Comparison of ENCODE assay signal across 8 cellular contexts in genomic region chr10:131982185-131982756, GRCh38. TPM values are rescaled to one million over a fixed set of nuclear protein-coding genes. Genes with fewer than 3 reads are reported as not detected.
DNase-seq lines count a peak whose midpoint lies in the region; ATAC-seq and TF ChIP-seq lines count a peak whose summit lies in the region.

No MANE protein-coding gene starts in this region.

- peaks cover 4% of the 10 kb centered on the region for H3K36me3 ChIP-seq in cardiac muscle cell
- H3K36me3 ChIP-seq in kidney epithelial cell (ENCODE audit: control insufficient read depth, insufficient read depth, low read length): peaks cover 1% of the 10 kb centered on the region

- H3K4me1 ChIP-seq in cardiac muscle cell (ENCODE audit: low read depth): peaks cover 22% of the 10 kb centered on the region

- CTCF ChIA-PET in activated CD8-positive, alpha-beta T cell treated with anti-CD3 and anti-CD28 coated beads, Interleukin-2, amount 10 ng/mL, durations not matched to agents 7 days and 5 days (lab: Charles Lee): interaction anchor here (1.4 to 1.5 kb wide), 2 partner anchors 9 to 40 kb away, joined by 4 to 5 read pairs; no protein-coding TSS in a partner anchor

- TF ChIP-seq CTCF in cardiac muscle cell (IDR thresholded peaks at IDR 0.05; ENCODE audit: low read depth, low read length): no peak
- TF ChIP-seq CTCF in kidney epithelial cell (IDR thresholded peaks at IDR 0.05; ENCODE audit: insufficient read depth, low read length, poor library complexity, severe bottlenecking): no peak
- no peak for TF ChIP-seq CTCF in type B pancreatic cell (conservative IDR thresholded peaks at IDR 0.05)

- ATAC-seq in Right ventricle myocardium inferior (no peak), HG02973 (IDR thresholded peaks at IDR 0.05; ENCODE audit: unreplicated experiment) (peak; percentile 21)
- peak; percentile 20 for ATAC-seq in activated CD8-positive, alpha-beta T cell treated with anti-CD3 and anti-CD28 coated beads, Interleukin-2, amount 10 ng/mL, durations not matched to agents 7 days and 5 days

- no peaks in the 10 kb centered on the region for H3K27me3 ChIP-seq in cardiac muscle cell
- no peaks in the 10 kb centered on the region for H3K27me3 ChIP-seq in kidney epithelial cell (ENCODE audit: control insufficient read depth, insufficient read depth, low read length)

- peaks cover 30% of the 10 kb centered on the region for H3K4me1 Mint-ChIP-seq in activated CD8-positive, alpha-beta T cell treated with anti-CD3 and anti-CD28 coated beads, Interleukin-2, amount 10 ng/mL, durations not matched to agents 7 days and 5 days (ENCODE audit: low read depth)
- peaks cover 18% of the 10 kb centered on the region for H3K4me1 Mint-ChIP-seq in type B pancreatic cell (ENCODE audit: unreplicated experiment)

- no peak overlapping the region for H3K27ac Mint-ChIP-seq in activated CD8-positive, alpha-beta T cell treated with anti-CD3 and anti-CD28 coated beads, Interleukin-2, amount 10 ng/mL, durations not matched to agents 7 days and 5 days
- no peak overlapping the region for H3K27ac Mint-ChIP-seq in type B pancreatic cell

- H3K4me3 ChIP-seq in cardiac muscle cell (peak overlapping the region; percentile 84), kidney epithelial cell (ENCODE audit: low read depth, low read length) (peak overlapping the region; percentile 83)

- H3K9me3 ChIP-seq in cardiac muscle cell (ENCODE audit: low read depth): peaks cover 2% of the 10 kb centered on the region

- peak overlapping the region; percentile 71 for H3K4me3 Mint-ChIP-seq in activated CD8-positive, alpha-beta T cell treated with anti-CD3 and anti-CD28 coated beads, Interleukin-2, amount 10 ng/mL, durations not matched to agents 7 days and 5 days
- H3K4me3 Mint-ChIP-seq in type B pancreatic cell: peak overlapping the region; percentile 57

- intact Hi-C loops in Right ventricle myocardium inferior (cut with DNase I): loop anchor here (5.0 kb wide), 2 partner anchors 40 to 80 kb away; partner anchors contain the start of gene PPP2R2D

- POLR2A ChIA-PET in activated CD8-positive, alpha-beta T cell treated with anti-CD3 and anti-CD28 coated beads, Interleukin-2, amount 10 ng/mL, durations not matched to agents 7 days and 5 days (lab: Charles Lee): interaction anchor here (1.3 kb wide), 1 partner anchor 78 kb away, joined by 4 read pairs; no protein-coding TSS in a partner anchor

- H3K36me3 Mint-ChIP-seq in activated CD8-positive, alpha-beta T cell treated with anti-CD3 and anti-CD28 coated beads, Interleukin-2, amount 10 ng/mL, durations not matched to agents 7 days and 5 days (ENCODE audit: low read depth): peaks cover 31% of the 10 kb centered on the region
- H3K36me3 Mint-ChIP-seq in type B pancreatic cell: peaks cover 9% of the 10 kb centered on the region

- H3K27me3 Mint-ChIP-seq in activated CD8-positive, alpha-beta T cell treated with anti-CD3 and anti-CD28 coated beads, Interleukin-2, amount 10 ng/mL, durations not matched to agents 7 days and 5 days (ENCODE audit: low read depth): peaks cover 16% of the 10 kb centered on the region
- peaks cover 42% of the 10 kb centered on the region for H3K27me3 Mint-ChIP-seq in type B pancreatic cell

- peak overlapping the region; percentile 56 for H3K27ac ChIP-seq in cardiac muscle cell

- DNase-seq in cardiac muscle cell (ENCODE audit: low read depth in 1 of 2, low spot score in 1 of 2) (no peak), Right ventricle myocardium inferior (ENCODE audit: missing footprints) (no peak), kidney epithelial cell (ENCODE audit: low read depth) (no peak), type B pancreatic cell (ENCODE audit: extremely low spot score, unreplicated experiment) (no peak), cerebellar nuclear complex (lab: John Stamatoyannopoulos, UW) (no peak), epidermal melanocyte (ENCODE audit: insufficient read length, low spot score) (no peak)
- DNase-seq in activated CD8-positive, alpha-beta T cell treated with anti-CD3 and anti-CD28 coated beads, Interleukin-2, amount 10 ng/mL, durations not matched to agents 7 days and 5 days: no peak

- no peaks in the 10 kb centered on the region for H3K9me3 Mint-ChIP-seq in activated CD8-positive, alpha-beta T cell treated with anti-CD3 and anti-CD28 coated beads, Interleukin-2, amount 10 ng/mL, durations not matched to agents 7 days and 5 days (ENCODE audit: insufficient read depth)
- H3K9me3 Mint-ChIP-seq in type B pancreatic cell: no peaks in the 10 kb centered on the region

RNA-seq across cellular contexts. Expression of gene BNIP3, which starts 0.5 kb away (rescaled TPM):
- total RNA-seq in cardiac muscle cell (1,301 and 1,791 TPM in 2 replicates), Right ventricle myocardium inferior (157 TPM), kidney epithelial cell (57.3 and 70.7 TPM in 2 replicates), type B pancreatic cell (ENCODE audit: low replicate concordance) (24.2 and 30.2 TPM in 2 replicates)
- polyA plus RNA-seq in cardiac muscle cell: 675 and 686 TPM in 2 replicates
- total RNA-seq in activated CD8-positive, alpha-beta T cell treated with anti-CD3 and anti-CD28 coated beads, Interleukin-2, amount 10 ng/mL, durations not matched to agents 7 days and 5 days: 10 to 100 TPM; 61.5 to 62.9 TPM
